In the genomic region with DNA sequence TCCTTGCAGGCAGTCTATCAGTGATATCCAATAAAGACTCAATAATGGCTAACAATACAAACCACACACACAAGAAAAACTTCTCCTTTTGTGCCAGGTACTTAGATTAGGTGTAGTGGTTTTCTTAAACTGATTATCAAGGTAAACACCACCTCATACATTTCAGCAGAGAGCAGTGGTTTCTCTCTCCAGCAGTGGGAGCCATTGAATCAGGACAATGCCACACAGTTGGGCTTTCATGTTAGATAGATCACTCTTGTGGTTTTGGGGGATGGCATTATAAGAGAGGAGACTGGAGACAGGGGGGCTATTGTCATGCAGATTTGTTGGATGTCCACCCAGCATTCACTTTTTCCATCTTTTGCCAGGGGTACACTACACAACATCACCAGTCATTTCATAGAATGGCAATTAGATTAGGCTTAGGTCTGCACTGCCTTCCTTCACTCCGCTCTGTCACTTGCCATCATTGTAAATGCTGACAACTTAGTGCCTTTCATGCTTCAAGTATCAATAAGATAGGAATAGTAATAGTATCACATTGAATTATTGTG, we compare ENCODE assay signal across 10 cellular contexts. TPM values are rescaled to one million over a fixed set of nuclear protein-coding genes. Genes with fewer than 3 reads are reported as not detected.
DNase-seq lines count a peak whose midpoint lies in the region; FAIRE-seq and TF ChIP-seq lines count a peak whose summit lies in the region.
"Had no signal": no experiment of that assay in that cellular context is flagged by ENCODE, and none has a peak within 500 bp of the region (broad histone marks: within the 10 kb centered on the region; RNA-seq: fewer than 3 reads in every experiment).

No MANE protein-coding gene starts in this region.

- no peak for FAIRE-seq in astrocyte (lab: Jason Lieb, UNC)

- in situ Hi-C loops in transverse colon (cut with MboI; ENCODE audit: low pct_ligation_motif_present in 1 of 4, low pct_unique_long_range_greater_than_20kb in 1 of 4, low sequenced_read_pairs in 3 of 4): loop anchor here (5.0 to 25.0 kb wide), 6 partner anchors 169 to 1151 kb away; no protein-coding TSS in a partner anchor

- H3K4me2 ChIP-seq in H9 (ENCODE audit: insufficient read depth, insufficient read length, low read length) (no peak overlapping the region), astrocyte (ENCODE audit: low read length) (no peak overlapping the region)

- H2AFZ ChIP-seq in H9 (ENCODE audit: low read length) (no peak overlapping the region), astrocyte (ENCODE audit: low read depth, low read length) (no peak overlapping the region)

- no peak for TF ChIP-seq POLR2A in transverse colon (IDR thresholded peaks at IDR 0.05)

- H2BK120ac ChIP-seq in H9 (ENCODE audit: low read depth, low read length, poor library complexity, severe bottlenecking): no peak overlapping the region

- BruUV-seq in Calu3 (replicated peaks; lab: Mats Ljungman, UMichigan): no TSS peak

- H3K79me1 ChIP-seq in H9 (ENCODE audit: insufficient read depth, low read depth, low read length, poor library complexity, severe bottlenecking): no peaks in the 10 kb centered on the region

- H3K27me3 Mint-ChIP-seq in H9 (ENCODE audit: low read depth) (no peaks in the 10 kb centered on the region), astrocyte (ENCODE audit: low read depth, unreplicated experiment) (peaks cover 3% of the 10 kb centered on the region), neural crest cell (ENCODE audit: low read depth) (peaks cover 12% of the 10 kb centered on the region), Calu3 (ENCODE audit: unreplicated experiment) (no peaks in the 10 kb centered on the region)

- DNase-seq in NCI-H2196 (lab: John Stamatoyannopoulos, UW; ENCODE audit: unreplicated experiment) (peak; percentile 13), NCI-H2196 treated with DMSO at 0.1 percent for 48 hours (lab: John Stamatoyannopoulos, UW; ENCODE audit: unreplicated experiment) (no peak), H9 (peak; percentile 43), astrocyte (ENCODE audit: low read depth) (no peak), neural crest cell (ENCODE audit: low read depth, low spot score) (no peak), Calu3 (no peak), transverse colon (no peak), mesenteric fat pad (ENCODE audit: low spot score) (no peak)
- DNase-seq: activated CD8-positive, alpha-beta memory T cell treated with anti-CD3 and anti-CD28 coated beads, Interleukin-2, amount 10 ng/mL, durations not matched to agents 7 days and 5 days; stimulated activated CD8-positive, alpha-beta memory T cell treated with anti-CD3 and anti-CD28 coated beads, Interleukin-4, amount 100 ng/mL, for 48 hours had no signal

- H3K27ac ChIP-seq in H9 (ENCODE audit: insufficient read length, low read depth, low read length): no peak overlapping the region
- no peak overlapping the region for H3K27ac ChIP-seq in astrocyte (ENCODE audit: low read depth, low read length)
- no peak overlapping the region for H3K27ac ChIP-seq in transverse colon

- H2AK5ac ChIP-seq in H9 (ENCODE audit: insufficient read length, low read length): no peak overlapping the region

- no CpG with 5 or more reads among the region's 1 CpG for WGBS in H9 (ENCODE audit: extremely low coverage, insufficient read length, low lambda C conversion rate)
- 94 to 100% methylated on average over 1 of the region's 1 CpG for WGBS in transverse colon (ENCODE audit: low coverage in 1 of 2), 2 donors

- H3K4ac ChIP-seq in H9 (ENCODE audit: low read depth, low read length): no peak overlapping the region

- no peak overlapping the region for H4K8ac ChIP-seq in H9 (replicated peaks; ENCODE audit: insufficient read length, low read depth, low read length)

- no peaks in the 10 kb centered on the region for H3K23me2 ChIP-seq in H9 (ENCODE audit: insufficient read length, low read depth, low read length, poor library complexity, severe bottlenecking)

- H3K9ac ChIP-seq in H9 (ENCODE audit: extremely low read depth, insufficient read length, low read length) (no peak overlapping the region), astrocyte (ENCODE audit: low read length) (no peak overlapping the region)

- H3K9me3 Mint-ChIP-seq in H9: no peaks in the 10 kb centered on the region
- H3K9me3 Mint-ChIP-seq in astrocyte (ENCODE audit: unreplicated experiment): no peaks in the 10 kb centered on the region
- no peaks in the 10 kb centered on the region for H3K9me3 Mint-ChIP-seq in neural crest cell
- H3K9me3 Mint-ChIP-seq in Calu3 (ENCODE audit: low read depth, unreplicated experiment): no peaks in the 10 kb centered on the region

- H2BK5ac ChIP-seq in H9 (ENCODE audit: insufficient read length, low read length): no peak overlapping the region

- H3K14ac ChIP-seq in H9 (ENCODE audit: insufficient read depth, low read length): no peak overlapping the region

- H3K79me2 ChIP-seq in H9 (ENCODE audit: insufficient read depth, low read length) (no peaks in the 10 kb centered on the region), astrocyte (ENCODE audit: insufficient read depth, low read length) (no peaks in the 10 kb centered on the region)

- no peak overlapping the region for H2BK15ac ChIP-seq in H9 (ENCODE audit: low read depth, low read length)

- H2BK20ac ChIP-seq in H9 (ENCODE audit: low read depth, low read length, poor library complexity, severe bottlenecking): no peak overlapping the region

- H4K91ac ChIP-seq in H9 (ENCODE audit: insufficient read length, low read depth, low read length): no peak overlapping the region

- CTCF ChIA-PET in Calu3 (lab: Charles Lee): no interaction called here

- H3K36me3 ChIP-seq in astrocyte (ENCODE audit: insufficient read depth, low read length): no peaks in the 10 kb centered on the region
- no peaks in the 10 kb centered on the region for H3K36me3 ChIP-seq in transverse colon

- TF ChIP-seq CTCF in H9 (conservative IDR thresholded peaks at IDR 0.05) (peak; percentile 72), astrocyte (IDR thresholded peaks at IDR 0.05; ENCODE audit: insufficient read depth, low read depth, low read length) (peak; percentile 51), neural crest cell (conservative IDR thresholded peaks at IDR 0.05) (peak; percentile 40), Calu3 (IDR thresholded peaks at IDR 0.05; ENCODE audit: unreplicated experiment) (no peak), transverse colon (IDR thresholded peaks at IDR 0.05) (peak in 2 of 5 experiments; percentile 12)

- H3K4me3 Mint-ChIP-seq in H9 (no peak overlapping the region), astrocyte (ENCODE audit: unreplicated experiment) (no peak overlapping the region), neural crest cell (no peak overlapping the region), Calu3 (ENCODE audit: low read depth, unreplicated experiment) (no peak overlapping the region)
- H3K4me3 Mint-ChIP-seq: activated CD8-positive, alpha-beta memory T cell treated with anti-CD3 and anti-CD28 coated beads, Interleukin-2, amount 10 ng/mL, durations not matched to agents 7 days and 5 days had no signal

- no peak overlapping the region for H3K23ac ChIP-seq in H9 (ENCODE audit: insufficient read length, low read depth, low read length)

- H3K9me3 ChIP-seq in H9 (ENCODE audit: control insufficient read depth, low read depth, low read length) (no peaks in the 10 kb centered on the region), astrocyte (ENCODE audit: insufficient read depth, low read depth, low read length) (no peaks in the 10 kb centered on the region), transverse colon (no peaks in the 10 kb centered on the region)

- no peak overlapping the region for H3K56ac ChIP-seq in H9 (ENCODE audit: insufficient read length, low read depth, low read length)

- no peak overlapping the region for H3K4me3 ChIP-seq in astrocyte (ENCODE audit: insufficient read depth, low read depth, low read length)
- no peak overlapping the region for H3K4me3 ChIP-seq in transverse colon

- H3K36me3 Mint-ChIP-seq in H9 (ENCODE audit: insufficient read depth in 1 of 3, low read depth in 3 of 3): no peaks in the 10 kb centered on the region
- no peaks in the 10 kb centered on the region for H3K36me3 Mint-ChIP-seq in astrocyte (ENCODE audit: low read depth, unreplicated experiment)
- no peaks in the 10 kb centered on the region for H3K36me3 Mint-ChIP-seq in neural crest cell (ENCODE audit: low read depth)
- no peaks in the 10 kb centered on the region for H3K36me3 Mint-ChIP-seq in Calu3 (ENCODE audit: insufficient read depth, unreplicated experiment)
- H3K36me3 Mint-ChIP-seq: activated CD8-positive, alpha-beta memory T cell treated with anti-CD3 and anti-CD28 coated beads, Interleukin-2, amount 10 ng/mL, durations not matched to agents 7 days and 5 days had no signal

- H4K5ac ChIP-seq in H9 (ENCODE audit: insufficient read length, low read depth, low read length): no peak overlapping the region

- intact Hi-C loops in Calu3 (cut with micrococcal nuclease; ENCODE audit: unreplicated experiment): no loop called here
- intact Hi-C loops in transverse colon (cut with DNase I; ENCODE audit: low total_unique reads): no loop called here

- H3K18ac ChIP-seq in H9 (ENCODE audit: insufficient read length, low read depth, low read length): no peak overlapping the region

- no peak overlapping the region for H3T11ph ChIP-seq in H9 (ENCODE audit: low read length)

- H2BK12ac ChIP-seq in H9 (ENCODE audit: insufficient read length, low read depth, low read length): no peak overlapping the region

- H3K27me3 ChIP-seq in H9 (ENCODE audit: insufficient read depth, low read length): no peaks in the 10 kb centered on the region
- H3K27me3 ChIP-seq in astrocyte (ENCODE audit: insufficient read depth, low read length): no peaks in the 10 kb centered on the region
- no peaks in the 10 kb centered on the region for H3K27me3 ChIP-seq in transverse colon

- no peak for TF ChIP-seq EP300 in transverse colon (IDR thresholded peaks at IDR 0.05; ENCODE audit: low read depth)

- no peaks in the 10 kb centered on the region for H3K4me1 ChIP-seq in H9 (ENCODE audit: insufficient read depth, low read length)
- H3K4me1 ChIP-seq in astrocyte (ENCODE audit: insufficient read depth, low read length): no peaks in the 10 kb centered on the region
- no peaks in the 10 kb centered on the region for H3K4me1 ChIP-seq in transverse colon

- H4K20me1 ChIP-seq in H9 (ENCODE audit: control insufficient read depth, insufficient read depth, insufficient read length): no peaks in the 10 kb centered on the region
- no peaks in the 10 kb centered on the region for H4K20me1 ChIP-seq in astrocyte (ENCODE audit: insufficient read depth, low read length)

- H3K4me1 Mint-ChIP-seq in H9 (peaks cover 12 to 13% of the 10 kb centered on the region in 2 experiments), astrocyte (ENCODE audit: low read depth, unreplicated experiment) (no peaks in the 10 kb centered on the region), neural crest cell (no peaks in the 10 kb centered on the region), Calu3 (ENCODE audit: low read depth, unreplicated experiment) (no peaks in the 10 kb centered on the region)
- H3K4me1 Mint-ChIP-seq: activated CD8-positive, alpha-beta memory T cell treated with anti-CD3 and anti-CD28 coated beads, Interleukin-2, amount 10 ng/mL, durations not matched to agents 7 days and 5 days had no signal

- no peak overlapping the region for H3K27ac Mint-ChIP-seq in H9
- no peak overlapping the region for H3K27ac Mint-ChIP-seq in astrocyte (ENCODE audit: unreplicated experiment)
- H3K27ac Mint-ChIP-seq in neural crest cell (ENCODE audit: unreplicated experiment): no peak overlapping the region
- no peak overlapping the region for H3K27ac Mint-ChIP-seq in Calu3 (ENCODE audit: unreplicated experiment)
- H3K27ac Mint-ChIP-seq: activated CD8-positive, alpha-beta memory T cell treated with anti-CD3 and anti-CD28 coated beads, Interleukin-2, amount 10 ng/mL, durations not matched to agents 7 days and 5 days had no signal

RNA-seq across cellular contexts. Expression of a gene that starts 13.6 kb away (rescaled TPM):
- total RNA-seq in H9 (2021) (15.0 and 16.3 TPM in 2 replicates), astrocyte (34.2 and 45.0 TPM in 2 replicates), neural crest cell (14.8 and 15.1 TPM in 2 replicates), Calu3 (2022) (29.7 and 34.4 TPM in 2 replicates), transverse colon (10 to 100 TPM in 3 of 4 donors, 1 to 10 TPM in 1; 6.2 to 20.9 (median 12.8) TPM), mesenteric fat pad (17.0 TPM)

RNA-seq across cellular contexts. Expression of a gene that starts 22.6 kb away (rescaled TPM):
- total RNA-seq in H9 (2021) (23.0 and 24.9 TPM in 2 replicates), astrocyte (30.2 and 31.3 TPM in 2 replicates), neural crest cell (34.3 and 39.7 TPM in 2 replicates), Calu3 (2022) (28.7 and 32.8 TPM in 2 replicates), transverse colon (10 to 100 TPM; 11.9 to 47.5 (median 22.5) TPM), mesenteric fat pad (31.9 TPM)

Comparison
In these comparisons a context has a peak if more than half of its experiments do, and no peak if none do; other contexts are left out.
1. DNase-seq: peak in NCI-H2196 (single experiment) and H9 (single experiment); none in NCI-H2196 treated with DMSO at 0.1 percent for 48 hours (single experiment), astrocyte (single experiment), neural crest cell (single experiment), Calu3 (single experiment), transverse colon (single experiment) and mesenteric fat pad (single experiment).